In genomic region chr2:160457588-160457987, GRCh38 we compare ENCODE assay signal across 27 cellular contexts. TPM values are rescaled to one million over a fixed set of nuclear protein-coding genes. Genes with fewer than 3 reads are reported as not detected.
DNase-seq lines count a peak whose midpoint lies in the region; ATAC-seq, FAIRE-seq and TF ChIP-seq lines count a peak whose summit lies in the region.
"Had no signal": no experiment of that assay in that cellular context is flagged by ENCODE, and none has a peak within 500 bp of the region (broad histone marks: within the 10 kb centered on the region; RNA-seq: fewer than 3 reads in every experiment).

No MANE protein-coding gene starts in this region.

- H4K5ac ChIP-seq in H9 (ENCODE audit: insufficient read length, low read depth, low read length), result no peak overlapping the region

- H3T11ph ChIP-seq in H9 (ENCODE audit: low read length), result no peak overlapping the region

- no peak overlapping the region for H3K14ac ChIP-seq in H9 (ENCODE audit: insufficient read depth, low read length)

- no peak for TF ChIP-seq RAD21 in GM12878 (IDR thresholded peaks at IDR 0.05; ENCODE audit: insufficient read depth, low read depth, low read length)

- no peaks in the 10 kb centered on the region for H3K23me2 ChIP-seq in H9 (ENCODE audit: insufficient read length, low read depth, low read length, poor library complexity, severe bottlenecking)

- H4K91ac ChIP-seq in H9 (ENCODE audit: insufficient read length, low read depth, low read length), result no peak overlapping the region

- no peak overlapping the region for H2BK15ac ChIP-seq in H9 (ENCODE audit: low read depth, low read length)

- intact Hi-C loops in activated CD4-positive, alpha-beta T cell treated with anti-CD3 and anti-CD28 coated beads for 36 hours (cut with DNase I, micrococcal nuclease), result no loop called here
- intact Hi-C loops in GM12878 (cut with micrococcal nuclease; ENCODE audit: unreplicated experiment), result no loop called here

- CTCF ChIA-PET in activated CD4-positive, alpha-beta T cell treated with anti-CD3 and anti-CD28 coated beads for 36 hours (lab: Charles Lee), result interaction anchor here (0.6 to 1.4 kb wide), 4 partner anchors 15 to 104 kb away, joined by 3 to 8 read pairs (median 4); no protein-coding TSS in a partner anchor
- CTCF ChIA-PET in activated CD4-positive, alpha-beta T cell treated with anti-CD3 and anti-CD28 coated beads, Interleukin-2, amount 10 ng/mL, durations not matched to agents 7 days and 5 days (lab: Charles Lee), result interaction anchor here (1.7 to 2.5 kb wide), 2 partner anchors 22 to 28 kb away, joined by 5 to 10 read pairs; no protein-coding TSS in a partner anchor
- CTCF ChIA-PET in GM12878 (lab: Yijun Ruan, JAX), result interaction anchor here (2.0 kb wide), 1 partner anchor 28 kb away, joined by 5 read pairs; no protein-coding TSS in a partner anchor

- in situ Hi-C loops in GM12878 (cut with MboI), result no loop called here

- H3K27me3 ChIP-seq in H9 (ENCODE audit: insufficient read depth, low read length) (no peaks in the 10 kb centered on the region), GM12878 (replicated peaks in 1 of 2; ENCODE audit: control insufficient read depth in 2 of 2, insufficient read depth in 2 of 2, low read length in 1 of 2) (no peaks in the 10 kb centered on the region)
- H3K27me3 ChIP-seq: gastrocnemius medialis, vagina had no signal

- RAD21 ChIA-PET in GM12878 (lab: Charles Lee; ENCODE audit: unreplicated experiment), result no interaction called here

- H3K36me3 Mint-ChIP-seq in activated CD4-positive, alpha-beta T cell treated with anti-CD3 and anti-CD28 coated beads for 36 hours (ENCODE audit: low read depth), result peaks cover 7% of the 10 kb centered on the region
- H3K36me3 Mint-ChIP-seq in activated CD4-positive, alpha-beta T cell treated with anti-CD3 and anti-CD28 coated beads, Interleukin-2, amount 10 ng/mL, durations not matched to agents 7 days and 5 days (ENCODE audit: low read depth), result peaks cover 27% of the 10 kb centered on the region
- no peaks in the 10 kb centered on the region; a peak in 1 of 7 replicates for H3K36me3 Mint-ChIP-seq in H9 (ENCODE audit: insufficient read depth in 1 of 3, low read depth in 3 of 3)

- H2BK5ac ChIP-seq in H9 (ENCODE audit: insufficient read length, low read length), result no peak overlapping the region

- BruUV-seq in GM12878 (replicated peaks; lab: Mats Ljungman, UMichigan), result no TSS peak

- DNase-seq in activated CD4-positive, alpha-beta T cell treated with anti-CD3 and anti-CD28 coated beads for 36 hours, result peak; percentile 44
- no peak for DNase-seq in activated CD4-positive, alpha-beta T cell treated with anti-CD3 and anti-CD28 coated beads, Interleukin-2, amount 10 ng/mL, durations not matched to agents 7 days and 5 days
- DNase-seq in H9, result no peak
- no peak for DNase-seq in GM12878 (ENCODE audit: low read depth, low spot score)
- DNase-seq in NCI-H1694 (lab: John Stamatoyannopoulos, UW), result no peak
- DNase-seq in cerebellum (ENCODE audit: low spot score), result no peak
- DNase-seq in SHP77 (lab: John Stamatoyannopoulos, UW), result no peak
- DNase-seq: activated CD4-positive, alpha-beta T cell treated with anti-CD3 and anti-CD28 coated beads, Interleukin-2, amount 10 ng/mL, durations not matched to agents 24 days and 14 days; activated CD8-positive, alpha-beta memory T cell treated with anti-CD3 and anti-CD28 coated beads, Interleukin-2, amount 50 U/mL, for 4 hours; DND-41; gastrocnemius medialis; hippocampal formation; mesendoderm; NCI-H1694 treated with DMSO at 0.1 percent for 48 hours; OCI-M1; psoas muscle; stimulated activated CD4-positive, alpha-beta T cell treated with anti-CD3 and anti-CD28 coated beads, Interleukin-15, amount 100 ng/mL, for 24 hours; stimulated activated naive CD8-positive, alpha-beta T cell treated with anti-CD3 and anti-CD28 coated beads, Interleukin-15, Interleukin-2, amounts not matched to agents 100 U/mL and 50 U/mL, for 24 hours had no signal

- TF ChIP-seq EP300 in GM12878 (IDR thresholded peaks at IDR 0.05; ENCODE audit: borderline replicate concordance in 1 of 2, control insufficient read depth in 1 of 2, low read depth in 2 of 2, low read length in 2 of 2), result no peak

- H2BK12ac ChIP-seq in H9 (ENCODE audit: insufficient read length, low read depth, low read length), result no peak overlapping the region

- no peaks in the 10 kb centered on the region for H3K36me3 ChIP-seq in GM12878 (ENCODE audit: control insufficient read depth in 2 of 2, insufficient read depth in 2 of 2, low read length in 1 of 2)
- H3K36me3 ChIP-seq: gastrocnemius medialis, thoracic aorta, vagina had no signal

- SMC1A ChIA-PET in GM12878 (lab: Charles Lee; ENCODE audit: uncharacterized antibody, unreplicated experiment), result no interaction called here

- H2BK20ac ChIP-seq in H9 (ENCODE audit: low read depth, low read length, poor library complexity, severe bottlenecking), result no peak overlapping the region

- no peak for TF ChIP-seq CTCF in H9 (conservative IDR thresholded peaks at IDR 0.05)
- no peak for TF ChIP-seq CTCF in GM12878 (IDR thresholded peaks at IDR 0.05 in 2 of 3, conservative IDR thresholded peaks at IDR 0.05 in 1 of 3; ENCODE audit: control insufficient read depth in 2 of 3, extremely low read depth in 1 of 3, insufficient read depth in 1 of 3, low read depth in 3 of 3, low read length in 3 of 3)

- peaks cover 52% of the 10 kb centered on the region for H3K4me1 Mint-ChIP-seq in activated CD4-positive, alpha-beta T cell treated with anti-CD3 and anti-CD28 coated beads for 36 hours
- H3K4me1 Mint-ChIP-seq in activated CD4-positive, alpha-beta T cell treated with anti-CD3 and anti-CD28 coated beads, Interleukin-2, amount 10 ng/mL, durations not matched to agents 7 days and 5 days, result peaks cover 46% of the 10 kb centered on the region
- H3K4me1 Mint-ChIP-seq in H9, result peaks cover 3 to 4% of the 10 kb centered on the region in 2 experiments; a peak in 2 of 4 replicates
- H3K4me1 Mint-ChIP-seq: CD14-positive monocyte had no signal

- no peak overlapping the region for H3K56ac ChIP-seq in H9 (ENCODE audit: insufficient read length, low read depth, low read length)

- H2AFZ ChIP-seq in H9 (ENCODE audit: low read length) (no peak overlapping the region), GM12878 (ENCODE audit: control insufficient read depth, low read depth, low read length) (no peak overlapping the region)

- H3K23ac ChIP-seq in H9 (ENCODE audit: insufficient read length, low read depth, low read length), result no peak overlapping the region

- H3K4me1 ChIP-seq in H9 (ENCODE audit: insufficient read depth, low read length), result peaks cover 2% of the 10 kb centered on the region; the same call in 1 of the 2 replicates
- H3K4me1 ChIP-seq in GM12878 (ENCODE audit: control insufficient read depth, insufficient read depth, low read length), result no peaks in the 10 kb centered on the region

- no peak overlapping the region for H4K8ac ChIP-seq in H9 (replicated peaks; ENCODE audit: insufficient read length, low read depth, low read length)

- no peak overlapping the region for H3K4me2 ChIP-seq in H9 (ENCODE audit: insufficient read depth, insufficient read length, low read length)
- H3K4me2 ChIP-seq in GM12878 (ENCODE audit: control insufficient read depth, insufficient read depth), result no peak overlapping the region

- no peaks in the 10 kb centered on the region for H4K20me1 ChIP-seq in H9 (ENCODE audit: control insufficient read depth, insufficient read depth, insufficient read length)
- H4K20me1 ChIP-seq in GM12878 (ENCODE audit: control insufficient read depth, insufficient read depth), result no peaks in the 10 kb centered on the region

- no peak for FAIRE-seq in GM12878 (lab: Jason Lieb, UNC)

- ATAC-seq in activated CD4-positive, alpha-beta T cell treated with anti-CD3 and anti-CD28 coated beads for 36 hours, result peak; percentile 60
- ATAC-seq in GM18517 (IDR thresholded peaks at IDR 0.05; ENCODE audit: unreplicated experiment) (peak; percentile 67), GM12878 (peak; percentile 50; the same call in 1 of the 3 replicates)
- ATAC-seq: gastrocnemius medialis; psoas muscle; Right ventricle myocardium inferior; stimulated activated naive CD8-positive, alpha-beta T cell treated with anti-CD3 and anti-CD28 coated beads, Interleukin-15, Interleukin-2, amounts not matched to agents 100 U/mL and 50 U/mL, for 24 hours had no signal

- H3K9me3 ChIP-seq in H9 (ENCODE audit: control insufficient read depth, low read depth, low read length), result no peaks in the 10 kb centered on the region
- no peaks in the 10 kb centered on the region for H3K9me3 ChIP-seq in GM12878 (replicated peaks; ENCODE audit: control insufficient read depth, insufficient read depth, low read length)
- H3K9me3 ChIP-seq: gastrocnemius medialis, psoas muscle, thoracic aorta, vagina had no signal

- WGBS in H9 (ENCODE audit: extremely low coverage, insufficient read length, low lambda C conversion rate), result no CpG with 5 or more reads among the region's 5 CpGs
- 10% methylated on average over 5 of the region's 5 CpGs for WGBS in GM12878 (ENCODE audit: insufficient coverage, insufficient replicate concordance, low lambda C conversion rate, missing lambda C conversion rate)

- no peaks in the 10 kb centered on the region; the same call in 1 of the 2 replicates for H3K79me2 ChIP-seq in H9 (ENCODE audit: insufficient read depth, low read length)
- no peaks in the 10 kb centered on the region for H3K79me2 ChIP-seq in GM12878 (ENCODE audit: control insufficient read depth, insufficient read depth, low read length)

- H3K27me3 Mint-ChIP-seq in activated CD4-positive, alpha-beta T cell treated with anti-CD3 and anti-CD28 coated beads for 36 hours, result no peaks in the 10 kb centered on the region
- no peaks in the 10 kb centered on the region for H3K27me3 Mint-ChIP-seq in activated CD4-positive, alpha-beta T cell treated with anti-CD3 and anti-CD28 coated beads, Interleukin-2, amount 10 ng/mL, durations not matched to agents 7 days and 5 days
- no peaks in the 10 kb centered on the region for H3K27me3 Mint-ChIP-seq in H9 (ENCODE audit: low read depth)
- H3K27me3 Mint-ChIP-seq: activated CD4-positive, alpha-beta T cell treated with anti-CD3 and anti-CD28 coated beads, Interleukin-2, amount 10 ng/mL, durations not matched to agents 24 days and 14 days; central memory CD8-positive, alpha-beta T cell had no signal

- POLR2A ChIA-PET in activated CD4-positive, alpha-beta T cell treated with anti-CD3 and anti-CD28 coated beads for 36 hours (lab: Charles Lee), result no interaction called here
- POLR2A ChIA-PET in activated CD4-positive, alpha-beta T cell treated with anti-CD3 and anti-CD28 coated beads, Interleukin-2, amount 10 ng/mL, durations not matched to agents 7 days and 5 days (lab: Charles Lee), result no interaction called here
- POLR2A ChIA-PET in GM12878 (lab: Charles Lee), result no interaction called here

- TF ChIP-seq POLR2A in GM12878 (IDR thresholded peaks at IDR 0.05; ENCODE audit: low read depth, low read length), result no peak

- H3K9me3 Mint-ChIP-seq in activated CD4-positive, alpha-beta T cell treated with anti-CD3 and anti-CD28 coated beads for 36 hours (ENCODE audit: low read depth), result no peaks in the 10 kb centered on the region
- no peaks in the 10 kb centered on the region for H3K9me3 Mint-ChIP-seq in activated CD4-positive, alpha-beta T cell treated with anti-CD3 and anti-CD28 coated beads, Interleukin-2, amount 10 ng/mL, durations not matched to agents 7 days and 5 days
- H3K9me3 Mint-ChIP-seq in H9, result no peaks in the 10 kb centered on the region
- H3K9me3 Mint-ChIP-seq: activated CD4-positive, alpha-beta T cell treated with anti-CD3 and anti-CD28 coated beads, Interleukin-2, amount 10 ng/mL, durations not matched to agents 24 days and 14 days; activated T-helper 2 cell treated with anti-CD3 and anti-CD28 coated beads, Interferon-gamma antibody, Interleukin-2, Interleukin-4, amounts not matched to agents 10 μg/mL and 5 μg/mL and 100 μg/mL, durations not matched to agents 14 hours and 24 hours and 36 hours; central memory CD8-positive, alpha-beta T cell; T-helper 2 cell treated with Interferon-gamma antibody and Interleukin-4, amounts not matched to agents 5 μg/mL and 100 μg/mL, for 36 hours had no signal

- no peak overlapping the region for H3K18ac ChIP-seq in H9 (ENCODE audit: insufficient read length, low read depth, low read length)

- H3K4ac ChIP-seq in H9 (ENCODE audit: low read depth, low read length), result no peak overlapping the region

- H2BK120ac ChIP-seq in H9 (ENCODE audit: low read depth, low read length, poor library complexity, severe bottlenecking), result peak overlapping the region; percentile 4

- H3K27ac ChIP-seq in H9 (ENCODE audit: insufficient read length, low read depth, low read length), result no peak overlapping the region
- no peak overlapping the region for H3K27ac ChIP-seq in GM12878 (ENCODE audit: control insufficient read depth, insufficient read depth)
- H3K27ac ChIP-seq: 22Rv1, gastrocnemius medialis, psoas muscle, thoracic aorta, vagina had no signal

- H3K9ac ChIP-seq in H9 (ENCODE audit: extremely low read depth, insufficient read length, low read length), result no peak overlapping the region
- no peak overlapping the region for H3K9ac ChIP-seq in GM12878 (ENCODE audit: control insufficient read depth, insufficient read depth, low read length)

- H3K4me3 Mint-ChIP-seq in activated CD4-positive, alpha-beta T cell treated with anti-CD3 and anti-CD28 coated beads for 36 hours, result no peak overlapping the region
- H3K4me3 Mint-ChIP-seq in activated CD4-positive, alpha-beta T cell treated with anti-CD3 and anti-CD28 coated beads, Interleukin-2, amount 10 ng/mL, durations not matched to agents 7 days and 5 days, result no peak overlapping the region
- no peak overlapping the region for H3K4me3 Mint-ChIP-seq in H9
- H3K4me3 Mint-ChIP-seq: activated CD4-positive, alpha-beta T cell treated with anti-CD3 and anti-CD28 coated beads, Interleukin-2, amount 10 ng/mL, durations not matched to agents 24 days and 14 days; CD14-positive monocyte; central memory CD8-positive, alpha-beta T cell; T-helper 2 cell treated with Interferon-gamma antibody and Interleukin-4, amounts not matched to agents 5 μg/mL and 100 μg/mL, for 36 hours had no signal

- H3K27ac Mint-ChIP-seq in activated CD4-positive, alpha-beta T cell treated with anti-CD3 and anti-CD28 coated beads for 36 hours, result no peak overlapping the region
- H3K27ac Mint-ChIP-seq in activated CD4-positive, alpha-beta T cell treated with anti-CD3 and anti-CD28 coated beads, Interleukin-2, amount 10 ng/mL, durations not matched to agents 7 days and 5 days, result no peak overlapping the region
- no peak overlapping the region for H3K27ac Mint-ChIP-seq in H9
- H3K27ac Mint-ChIP-seq: activated CD4-positive, alpha-beta T cell treated with anti-CD3 and anti-CD28 coated beads, Interleukin-2, amount 10 ng/mL, durations not matched to agents 24 days and 14 days; activated T-helper 2 cell treated with anti-CD3 and anti-CD28 coated beads, Interferon-gamma antibody, Interleukin-2, Interleukin-4, amounts not matched to agents 10 μg/mL and 5 μg/mL and 100 μg/mL, durations not matched to agents 14 hours and 24 hours and 36 hours; CD14-positive monocyte; T-helper 2 cell treated with Interferon-gamma antibody and Interleukin-4, amounts not matched to agents 5 μg/mL and 100 μg/mL, for 36 hours had no signal

- H3K79me1 ChIP-seq in H9 (ENCODE audit: insufficient read depth, low read depth, low read length, poor library complexity, severe bottlenecking), result no peaks in the 10 kb centered on the region

- no peak overlapping the region for H2AK5ac ChIP-seq in H9 (ENCODE audit: insufficient read length, low read length)

- no peak overlapping the region for H3K4me3 ChIP-seq in GM12878
- H3K4me3 ChIP-seq: gastrocnemius medialis, psoas muscle, thoracic aorta, vagina had no signal

RNA-seq across cellular contexts. Expression of gene RBMS1, which starts 36.0 kb away (rescaled TPM):
- 10 to 100 TPM; 39.3 to 47.7 TPM for total RNA-seq in activated CD4-positive, alpha-beta T cell treated with anti-CD3 and anti-CD28 coated beads for 36 hours
- 100 to 1,000 TPM in 1 of 2 experiments, 10 to 100 TPM in 1; 84.4 to 100 TPM for total RNA-seq in activated CD4-positive, alpha-beta T cell treated with anti-CD3 and anti-CD28 coated beads, Interleukin-2, amount 10 ng/mL, durations not matched to agents 7 days and 5 days
- total RNA-seq in H9 (2021) (75.8 and 77.5 TPM in 2 replicates), GM12878 (2014; rRNA removed) (0.05 and 0.06 TPM in 2 replicates), GM12878 (2014; rRNA removed; fragmentation: Illumina TruSeq; extraction: Trizol) (0.27 and 0.46 TPM in 2 replicates), GM12878 (2021) (0.31 and 0.82 TPM in 2 replicates), cerebellum (78.7 TPM)
- total RNA-seq in GM12878 (2013; cell fraction: nucleolus; rRNA removed), result 0.64 and 1.6 TPM in 2 replicates
- 0.17 TPM for polyA plus RNA-seq in GM12878 (2011; ENCODE audit: low read depth)
- polyA plus RNA-seq in GM12878 (2011; rRNA removed) (0.16 and 0.17 TPM in 2 replicates), GM12878 (2014; fragmentation: Illumina TruSeq; extraction: Trizol) (0.24 and 0.46 TPM in 2 replicates), GM12878 (2014; fragmentation: Nextera tagmentation; extraction: Ambion mirVana) (under 1 TPM; 0.04 to 0.06 TPM), GM12878 (2014; rRNA removed) (0.01 and 0.17 TPM in 2 replicates), GM12878 (2016; fragmentation: Nextera tagmentation; extraction: Ambion mirVana) (under 1 TPM in 1 of 2 experiments, not detected in 1; 0.28 TPM)
- polyA plus RNA-seq in GM12878 (2011; cell fraction: cytosol; rRNA removed), result 0.18 and 0.19 TPM in 2 replicates
- 0.15 and 0.45 TPM in 2 replicates for polyA plus RNA-seq in GM12878 (2011; cell fraction: nucleus; rRNA removed)
- polyA plus RNA-seq in GM12878 (2012), result 0.28 and 0.43 TPM in 2 replicates
- 0.07 and 0.26 TPM in 2 replicates for polyA minus RNA-seq in GM12878 (2011; rRNA and poly(A)+ RNA removed)
- polyA minus RNA-seq in GM12878 (2011; cell fraction: cytosol; rRNA and poly(A)+ RNA removed), result 0.83 TPM in 1 of 2 replicates, not detected in the other
- 0.10 and 0.60 TPM in 2 replicates for polyA minus RNA-seq in GM12878 (2011; cell fraction: nucleus; rRNA and poly(A)+ RNA removed)

Comparison
In these comparisons a context has a peak if more than half of its experiments do, and no peak if none do; other contexts are left out.
1. RNA of gene RBMS1, which starts 36.0 kb away (total RNA-seq): 84.4 to 100 TPM in activated CD4-positive, alpha-beta T cell treated with anti-CD3 and anti-CD28 coated beads, Interleukin-2, amount 10 ng/mL, durations not matched to agents 7 days and 5 days, 78.7 TPM in cerebellum (single experiment), 75.8 to 77.5 TPM in H9 and 39.3 to 47.7 TPM in activated CD4-positive, alpha-beta T cell treated with anti-CD3 and anti-CD28 coated beads for 36 hours; 0.05 to 1.6 TPM in GM12878; every median in the first group is over 10 times any median in the second.
2. Peak in every context shown above with its lines, with median percentiles within 50 percentile points of each other: ATAC-seq.